20 cellular contexts compared by ENCODE assay signal in the genomic region with DNA sequence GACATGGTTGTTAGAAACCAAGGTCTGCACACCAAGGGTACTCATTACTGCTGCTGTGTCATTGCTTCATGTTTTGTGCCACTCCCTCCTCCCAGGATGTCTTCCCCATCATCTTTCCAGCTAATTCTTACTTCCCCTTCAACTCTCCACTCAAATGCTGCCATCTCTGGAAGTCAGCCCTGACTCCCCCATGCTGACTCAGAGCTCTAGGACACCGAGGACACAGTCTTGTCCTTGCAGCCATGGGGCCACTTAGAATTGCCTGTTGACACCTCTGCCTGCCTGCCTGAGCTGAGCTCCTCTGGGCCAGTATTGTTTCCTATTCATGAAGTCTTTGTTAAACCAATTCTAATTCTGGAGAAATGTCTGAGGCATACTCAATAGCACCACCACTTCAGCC.
DNase-seq lines count a peak whose midpoint lies in the region; ATAC-seq and TF ChIP-seq lines count a peak whose summit lies in the region.
"Had no signal": no experiment of that assay in that cellular context is flagged by ENCODE, and none has a peak within 500 bp of the region (broad histone marks: within the 10 kb centered on the region; RNA-seq: fewer than 3 reads in every experiment).

No MANE protein-coding gene starts in this region.

- H3K4me3 ChIP-seq in breast epithelium, result no peak overlapping the region
- H3K4me3 ChIP-seq: GM23248, MG63 had no signal

- H3K36me3 Mint-ChIP-seq in T-helper 1 cell treated with Interleukin-12 subunit alpha and Interleukin-12 subunit beta and Interleukin-4 antibody, amounts not matched to agents 30 μg/mL and 1 μg/mL, for 36 hours (ENCODE audit: low read depth), result peaks cover 5% of the 10 kb centered on the region
- peaks cover 1% of the 10 kb centered on the region for H3K36me3 Mint-ChIP-seq in activated CD8-positive, alpha-beta memory T cell treated with anti-CD3 and anti-CD28 coated beads, Interleukin-2, amount 10 ng/mL, durations not matched to agents 7 days and 5 days
- no peaks in the 10 kb centered on the region for H3K36me3 Mint-ChIP-seq in naive thymus-derived CD8-positive, alpha-beta T cell

- H3K27me3 ChIP-seq in breast epithelium, result no peaks in the 10 kb centered on the region
- H3K27me3 ChIP-seq: MG63 had no signal

- no peak for ATAC-seq in activated CD8-positive, alpha-beta memory T cell treated with anti-CD3 and anti-CD28 coated beads, Interleukin-2, amount 10 ng/mL, durations not matched to agents 7 days and 5 days
- ATAC-seq in naive thymus-derived CD8-positive, alpha-beta T cell, result no peak
- no peak for ATAC-seq in HG03196 (IDR thresholded peaks at IDR 0.05; ENCODE audit: unreplicated experiment)
- ATAC-seq: PC-3 had no signal

- intact Hi-C loops in breast epithelium (cut with DNase I; ENCODE audit: low total_unique reads), result no loop called here

- peak overlapping the region; percentile 8 for H3K27ac Mint-ChIP-seq in T-helper 1 cell treated with Interleukin-12 subunit alpha and Interleukin-12 subunit beta and Interleukin-4 antibody, amounts not matched to agents 30 μg/mL and 1 μg/mL, for 36 hours
- H3K27ac Mint-ChIP-seq in activated CD8-positive, alpha-beta memory T cell treated with anti-CD3 and anti-CD28 coated beads, Interleukin-2, amount 10 ng/mL, durations not matched to agents 7 days and 5 days, result no peak overlapping the region
- H3K27ac Mint-ChIP-seq in naive thymus-derived CD8-positive, alpha-beta T cell, result peak overlapping the region in 6 of 10 donors; percentile 11 to 58 (median 41)
- H3K27ac Mint-ChIP-seq: B cell had no signal

- no peaks in the 10 kb centered on the region for H3K4me1 ChIP-seq in breast epithelium

- no peak for TF ChIP-seq POLR2A in breast epithelium (IDR thresholded peaks at IDR 0.05)

- no peak overlapping the region for H3K27ac ChIP-seq in breast epithelium
- H3K27ac ChIP-seq: 22Rv1, C4-2B, GM23248 had no signal

- H3K36me3 ChIP-seq in breast epithelium, result no peaks in the 10 kb centered on the region
- H3K36me3 ChIP-seq: MG63 had no signal

- peaks cover 3% of the 10 kb centered on the region for H3K9me3 Mint-ChIP-seq in T-helper 1 cell treated with Interleukin-12 subunit alpha and Interleukin-12 subunit beta and Interleukin-4 antibody, amounts not matched to agents 30 μg/mL and 1 μg/mL, for 36 hours
- H3K9me3 Mint-ChIP-seq in activated CD8-positive, alpha-beta memory T cell treated with anti-CD3 and anti-CD28 coated beads, Interleukin-2, amount 10 ng/mL, durations not matched to agents 7 days and 5 days (ENCODE audit: low read depth), result no peaks in the 10 kb centered on the region
- peaks cover 0 to 9% (median 0%) of the 10 kb centered on the region in 9 donors for H3K9me3 Mint-ChIP-seq in naive thymus-derived CD8-positive, alpha-beta T cell

- no peak for DNase-seq in T-helper 1 cell
- peak; percentile 7 for DNase-seq in CD1c-positive myeloid dendritic cell (ENCODE audit: extremely low spot score)
- DNase-seq in activated CD8-positive, alpha-beta memory T cell treated with anti-CD3 and anti-CD28 coated beads, Interleukin-2, amount 10 ng/mL, durations not matched to agents 7 days and 5 days, result peak; percentile 11
- no peak for DNase-seq in naive thymus-derived CD8-positive, alpha-beta T cell
- no peak for DNase-seq in breast epithelium (ENCODE audit: low spot score in 2 of 2)
- DNase-seq: GM23248; H7; KG1; MG63; NCI-H2029; NCI-H446 treated with DMSO at 0.1 percent for 48 hours; NCI-H526; NCI-H82; NK-92 treated with Interleukin-12 subunit alpha and Interleukin-12 subunit beta, amount 100 ng/mL, for 24 hours; PC-3 had no signal

- H3K4me1 Mint-ChIP-seq in T-helper 1 cell treated with Interleukin-12 subunit alpha and Interleukin-12 subunit beta and Interleukin-4 antibody, amounts not matched to agents 30 μg/mL and 1 μg/mL, for 36 hours (ENCODE audit: low read depth), result peaks cover 2% of the 10 kb centered on the region
- peaks cover 10% of the 10 kb centered on the region for H3K4me1 Mint-ChIP-seq in activated CD8-positive, alpha-beta memory T cell treated with anti-CD3 and anti-CD28 coated beads, Interleukin-2, amount 10 ng/mL, durations not matched to agents 7 days and 5 days
- peaks cover 17 to 71% (median 45%) of the 10 kb centered on the region in 4 donors for H3K4me1 Mint-ChIP-seq in naive thymus-derived CD8-positive, alpha-beta T cell
- H3K4me1 Mint-ChIP-seq: B cell had no signal

- no peak for TF ChIP-seq CTCF in breast epithelium (IDR thresholded peaks at IDR 0.05)

- H3K9me3 ChIP-seq in breast epithelium, result no peaks in the 10 kb centered on the region
- H3K9me3 ChIP-seq: MG63 had no signal

- CTCF ChIA-PET in activated CD8-positive, alpha-beta memory T cell treated with anti-CD3 and anti-CD28 coated beads, Interleukin-2, amount 10 ng/mL, durations not matched to agents 7 days and 5 days (lab: Charles Lee), result interaction anchor here (1.5 kb wide), 1 partner anchor 228 kb away, joined by 4 read pairs; no protein-coding TSS in a partner anchor

- H3K27me3 Mint-ChIP-seq in T-helper 1 cell treated with Interleukin-12 subunit alpha and Interleukin-12 subunit beta and Interleukin-4 antibody, amounts not matched to agents 30 μg/mL and 1 μg/mL, for 36 hours (ENCODE audit: low read depth), result peaks cover 5% of the 10 kb centered on the region
- H3K27me3 Mint-ChIP-seq in activated CD8-positive, alpha-beta memory T cell treated with anti-CD3 and anti-CD28 coated beads, Interleukin-2, amount 10 ng/mL, durations not matched to agents 7 days and 5 days, result peaks cover 9% of the 10 kb centered on the region
- no peaks in the 10 kb centered on the region for H3K27me3 Mint-ChIP-seq in naive thymus-derived CD8-positive, alpha-beta T cell

- no peak overlapping the region for H3K4me3 Mint-ChIP-seq in T-helper 1 cell treated with Interleukin-12 subunit alpha and Interleukin-12 subunit beta and Interleukin-4 antibody, amounts not matched to agents 30 μg/mL and 1 μg/mL, for 36 hours
- no peak overlapping the region for H3K4me3 Mint-ChIP-seq in activated CD8-positive, alpha-beta memory T cell treated with anti-CD3 and anti-CD28 coated beads, Interleukin-2, amount 10 ng/mL, durations not matched to agents 7 days and 5 days
- no peak overlapping the region for H3K4me3 Mint-ChIP-seq in naive thymus-derived CD8-positive, alpha-beta T cell
- H3K4me3 Mint-ChIP-seq: B cell had no signal

- POLR2A ChIA-PET in naive thymus-derived CD8-positive, alpha-beta T cell (lab: Charles Lee), result interaction anchor here (1.4 kb wide), 1 partner anchor 99 kb away, joined by 3 read pairs; no protein-coding TSS in a partner anchor

Comparison
In these comparisons a context has a peak if more than half of its experiments do, and no peak if none do; other contexts are left out.
1. DNase-seq: peak in CD1c-positive myeloid dendritic cell (single experiment) and activated CD8-positive, alpha-beta memory T cell treated with anti-CD3 and anti-CD28 coated beads, Interleukin-2, amount 10 ng/mL, durations not matched to agents 7 days and 5 days (single experiment); none in T-helper 1 cell (0 of 5), naive thymus-derived CD8-positive, alpha-beta T cell (0 of 10) and breast epithelium (0 of 2).